ENCODE assay signal across 25 cellular contexts in the genomic region with DNA sequence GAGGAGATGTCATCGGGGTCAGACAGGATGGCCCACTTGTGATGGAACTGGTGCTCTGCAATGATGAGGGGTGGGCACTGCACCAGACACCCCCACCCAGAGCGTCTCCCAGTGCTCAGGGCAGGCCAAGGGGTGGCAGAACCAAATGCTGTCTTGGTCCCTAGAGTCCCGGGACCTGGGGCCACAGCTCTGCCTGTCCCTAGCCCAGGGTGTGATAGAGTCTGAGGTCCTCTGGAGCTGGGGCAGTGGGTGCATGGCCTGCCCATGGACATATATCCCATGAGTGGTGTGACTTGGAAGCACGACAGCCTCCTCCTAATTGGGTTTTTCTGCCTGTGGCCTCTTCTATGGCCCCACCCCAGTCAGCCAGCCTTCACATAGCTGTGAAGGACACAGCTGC. TPM values are rescaled to one million over a fixed set of nuclear protein-coding genes. Genes with fewer than 3 reads are reported as not detected.
"Had no signal": no experiment of that assay in that cellular context is flagged by ENCODE, and none has a peak within 500 bp of the region (broad histone marks: within the 10 kb centered on the region; RNA-seq: fewer than 3 reads in every experiment).

No MANE protein-coding gene starts in this region.

- H3K9me3 ChIP-seq: SK-N-SH had no signal

- ATAC-seq: K562 had no signal

- H3K27ac ChIP-seq: KMS-11 had no signal

- H3K9ac ChIP-seq: KMS-11, SK-N-SH had no signal

- DNase-seq: Kasumi-1, MM.1S, MV-4-11, NCI-H1048, NCI-H1105, NCI-H1417, NCI-H1436 treated with DMSO at 0.1 percent for 48 hours, NCI-H1930, NCI-H2107, NCI-H2171, NCI-H226, NCI-H510A, NCI-H524 treated with DMSO at 0.1 percent for 48 hours, NCI-H69, NCI-H774, RPMI8226, SHP77, SK-N-SH, SW 1271 had no signal

- H3K4me2 ChIP-seq: KMS-11, SK-N-SH had no signal

- H3K4me3 ChIP-seq: K562 had no signal

RNA-seq across cellular contexts. Expression of gene OTOF, which starts 6.7 kb away (rescaled TPM):
- total RNA-seq: HT-29, SK-MEL-5 had no signal
- polyA plus RNA-seq: HepG2, IgD-negative memory B cell, SK-N-SH had no signal
